Comparison of ENCODE assay signal across 22 cellular contexts in genomic region chr10:70729763-70730357, GRCh38. TPM values are rescaled to one million over a fixed set of nuclear protein-coding genes. Genes with fewer than 3 reads are reported as not detected.
A peak's percentile ranks its signal among the peaks of the same experiment; 100 is the strongest.
DNase-seq lines count a peak whose midpoint lies in the region; ATAC-seq lines count a peak whose summit lies in the region.
"Had no signal": no experiment of that assay in that cellular context is flagged by ENCODE, and none has a peak within 500 bp of the region (broad histone marks: within the 10 kb centered on the region; RNA-seq: fewer than 3 reads in every experiment).

No MANE protein-coding gene starts in this region.

- no peaks in the 10 kb centered on the region for H3K9me3 ChIP-seq in mesenchymal stem cell (ENCODE audit: control insufficient read depth, low read length)
- H3K9me3 ChIP-seq: right lobe of liver had no signal

- no peak overlapping the region for H3K4ac ChIP-seq in mesenchymal stem cell (ENCODE audit: low read depth in 1 of 2, low read length in 2 of 2)

- peaks cover 22% of the 10 kb centered on the region for H3K79me1 ChIP-seq in mesenchymal stem cell (replicated peaks; ENCODE audit: low read length, poor library complexity, severe bottlenecking)

- peak; percentile 44 for ATAC-seq in left ventricle myocardium superior
- ATAC-seq: activated T-helper 17 cell treated with anti-CD3 and anti-CD28 coated beads, Interleukin-2, amount 50 U/mL, for 72 hours; PC-3; right lobe of liver; stimulated activated naive CD8-positive, alpha-beta T cell treated with anti-CD3 and anti-CD28 coated beads, Interleukin-15, amount 100 ng/mL, for 72 hours had no signal

- no peak overlapping the region for H2BK15ac ChIP-seq in mesenchymal stem cell (ENCODE audit: low read depth, poor library complexity, severe bottlenecking)

- peak; percentile 35 for DNase-seq in DMS53 treated with DMSO at 0.1 percent for 48 hours (lab: John Stamatoyannopoulos, UW; ENCODE audit: unreplicated experiment)
- DNase-seq in NCI-H1694 (lab: John Stamatoyannopoulos, UW): peak; percentile 85
- peak; percentile 95 for DNase-seq in NCI-H69 (lab: John Stamatoyannopoulos, UW)
- DNase-seq in left ventricle myocardium superior: peak; percentile 56
- DNase-seq in kidney glomerular epithelial cell (lab: John Stamatoyannopoulos, UW): no peak
- DNase-seq in middle frontal gyrus (ENCODE audit: extremely low spot score, low spot score): no peak
- DNase-seq in mesenchymal stem cell: no peak
- DNase-seq in GM19240 (ENCODE audit: insufficient read length, low spot score): no peak
- DNase-seq: activated CD4-positive, alpha-beta T cell treated with anti-CD3 and anti-CD28 coated beads for 48 hours; effector CD8-positive, alpha-beta T cell; GDM1; HCEC 1CT; MV-4-11; PC-3; right lobe of liver; stimulated activated naive CD8-positive, alpha-beta T cell treated with anti-CD3 and anti-CD28 coated beads, Interleukin-15, amount 100 ng/mL, for 72 hours had no signal

- H3K18ac ChIP-seq in mesenchymal stem cell (ENCODE audit: low read depth in 1 of 2, low read length in 2 of 2): no peak overlapping the region

- H3K4me3 ChIP-seq in mesenchymal stem cell (ENCODE audit: insufficient read depth in 1 of 2, low read depth in 1 of 2, low read length in 2 of 2): no peak overlapping the region
- H3K4me3 ChIP-seq: right lobe of liver had no signal

- intact Hi-C loops in left ventricle myocardium superior (cut with micrococcal nuclease): no loop called here

- no peak overlapping the region for H3K27ac ChIP-seq in mesenchymal stem cell (ENCODE audit: low read length, poor library complexity, severe bottlenecking)
- H3K27ac ChIP-seq: right lobe of liver had no signal

- 84% methylated on average over 16 of the region's 16 CpGs for WGBS in mesenchymal stem cell

- no peak overlapping the region for H2AK5ac ChIP-seq in mesenchymal stem cell (ENCODE audit: low read length, severe bottlenecking)

- H3K27me3 ChIP-seq in mesenchymal stem cell (ENCODE audit: control insufficient read depth in 1 of 2, insufficient read depth in 1 of 2, low read length in 2 of 2): no peaks in the 10 kb centered on the region
- H3K27me3 ChIP-seq: right lobe of liver had no signal

- no peak overlapping the region for H2AFZ ChIP-seq in mesenchymal stem cell (ENCODE audit: low read depth, low read length)

- H4K91ac ChIP-seq in mesenchymal stem cell (ENCODE audit: low read length): no peak overlapping the region

- H2BK5ac ChIP-seq in mesenchymal stem cell (ENCODE audit: low read depth, low read length, poor library complexity, severe bottlenecking): no peak overlapping the region

- H3K23ac ChIP-seq in mesenchymal stem cell (ENCODE audit: low read length in 2 of 2): no peak overlapping the region

- no peak overlapping the region for H2BK12ac ChIP-seq in mesenchymal stem cell (ENCODE audit: low read length in 2 of 2)

- no peak overlapping the region for H4K8ac ChIP-seq in mesenchymal stem cell (ENCODE audit: low read length)

- H3K4me1 ChIP-seq in mesenchymal stem cell (ENCODE audit: control insufficient read depth, insufficient read depth, low read depth, low read length): peaks cover 16% of the 10 kb centered on the region
- H3K4me1 ChIP-seq: right lobe of liver had no signal

- H3K4me2 ChIP-seq in mesenchymal stem cell (ENCODE audit: low read length, poor library complexity, severe bottlenecking): no peak overlapping the region

- H3K9ac ChIP-seq in mesenchymal stem cell (ENCODE audit: low read length): no peak overlapping the region

- H3K36me3 ChIP-seq in mesenchymal stem cell (ENCODE audit: control insufficient read depth in 1 of 2, insufficient read depth in 2 of 2, low read depth in 1 of 2, low read length in 2 of 2): peaks cover 82 to 96% of the 10 kb centered on the region in 2 experiments
- H3K36me3 ChIP-seq: right lobe of liver had no signal

- no peak overlapping the region for H3K14ac ChIP-seq in mesenchymal stem cell (ENCODE audit: low read length in 2 of 2)

- H2BK120ac ChIP-seq in mesenchymal stem cell (ENCODE audit: low read depth, low read length): no peak overlapping the region

RNA-seq across cellular contexts. Expression of gene TBATA, which starts 55.3 kb away (rescaled TPM):
- not detected for total RNA-seq in left ventricle myocardium superior
- polyA plus RNA-seq in mesenchymal stem cell (2013, experiment 1 of 2): not detected
- polyA plus RNA-seq in mesenchymal stem cell (2013, experiment 2 of 2): not detected
- total RNA-seq: activated T-helper 17 cell treated with anti-CD3 and anti-CD28 coated beads, Interleukin-2, amount 50 U/mL, for 72 hours; astrocyte; HT1080; kidney epithelial cell; PC-3; right lobe of liver; T-helper 1 cell treated with Interleukin-12 subunit alpha and Interleukin-12 subunit beta and Interleukin-4 antibody, amounts not matched to agents 30 ng/mL and 1 ng/mL, for 36 hours had no signal
- polyA plus RNA-seq: BJ had no signal

RNA-seq across cellular contexts. Expression of gene ADAMTS14, which starts 57.6 kb away (rescaled TPM):
- total RNA-seq in left ventricle myocardium superior: 0.10 TPM
- polyA plus RNA-seq in mesenchymal stem cell (2013, experiment 1 of 2): 1.3 TPM
- polyA plus RNA-seq in mesenchymal stem cell (2013, experiment 2 of 2): 1.3 TPM
- total RNA-seq: HT1080 had no signal

Comparison
In these comparisons a context has a peak if more than half of its experiments do, and no peak if none do; other contexts are left out.
1. DNase-seq: peak in DMS53 treated with DMSO at 0.1 percent for 48 hours (single experiment), NCI-H1694 (single experiment), NCI-H69 (single experiment) and left ventricle myocardium superior (single experiment); none in kidney glomerular epithelial cell (single experiment), middle frontal gyrus (single experiment), mesenchymal stem cell (single experiment) and GM19240 (single experiment).